Comparison of ENCODE assay signal across 12 cellular contexts in the genomic region with DNA sequence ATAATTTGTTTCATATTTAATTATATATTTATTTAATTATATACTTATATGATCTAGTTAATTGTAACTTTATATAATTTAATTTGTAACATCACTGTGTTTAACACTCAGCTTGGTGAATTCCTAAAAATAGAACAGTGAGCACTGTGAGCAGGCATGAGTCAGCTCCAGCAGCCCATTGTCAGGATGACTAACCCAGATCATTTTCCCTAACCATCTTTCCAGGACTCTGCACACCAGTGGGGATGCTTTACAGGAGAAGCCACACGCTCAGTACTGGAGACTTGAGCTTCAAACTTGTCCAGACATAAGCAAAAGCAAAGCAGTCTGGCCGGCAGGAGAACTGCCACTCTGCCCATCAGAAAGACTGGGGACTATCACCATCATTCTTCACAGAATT.
DNase-seq lines count a peak whose midpoint lies in the region; ATAC-seq, FAIRE-seq and TF ChIP-seq lines count a peak whose summit lies in the region.
"Had no signal": no experiment of that assay in that cellular context is flagged by ENCODE, and none has a peak within 500 bp of the region (broad histone marks: within the 10 kb centered on the region; RNA-seq: fewer than 3 reads in every experiment).

No MANE protein-coding gene starts in this region.

- H4K20me1 ChIP-seq in mammary epithelial cell (ENCODE audit: insufficient read depth, low read length) (no peaks in the 10 kb centered on the region), keratinocyte (ENCODE audit: control insufficient read depth, extremely low read depth, insufficient read depth, low read length) (no peaks in the 10 kb centered on the region), HepG2 (ENCODE audit: insufficient read depth, low read length) (no peaks in the 10 kb centered on the region)

- TF ChIP-seq CTCF in AG04449 (IDR thresholded peaks at IDR 0.05; ENCODE audit: insufficient read depth, low read length, missing control alignments) (no peak), mammary epithelial cell (conservative IDR thresholded peaks at IDR 0.05 in 1 of 2, IDR thresholded peaks at IDR 0.05 in 1 of 2; ENCODE audit: extremely low read depth in 1 of 2, insufficient read depth in 1 of 2, low read depth in 1 of 2, low read length in 2 of 2) (no peak), keratinocyte (optimal IDR thresholded peaks at IDR 0.05 in 1 of 3, IDR thresholded peaks at IDR 0.05 in 1 of 3, conservative IDR thresholded peaks at IDR 0.05 in 1 of 3; ENCODE audit: extremely low read depth in 1 of 3, insufficient read depth in 2 of 3, low read length in 3 of 3) (no peak), HepG2 (CRISPR knock-in tag; IDR thresholded peaks at IDR 0.05) (no peak), thyroid gland (IDR thresholded peaks at IDR 0.05) (no peak)

- POLR2A ChIA-PET in AG04449 (lab: Yijun Ruan, JAX): no interaction called here
- POLR2A ChIA-PET in HepG2 (lab: Yijun Ruan, JAX): no interaction called here

- H3K9ac ChIP-seq in mammary epithelial cell (ENCODE audit: insufficient read depth, low read length) (no peak overlapping the region), keratinocyte (ENCODE audit: control insufficient read depth, extremely low read depth, insufficient read depth, low read length) (no peak overlapping the region), HepG2 (ENCODE audit: insufficient read depth, low read depth, low read length) (no peak overlapping the region)

- dilution Hi-C loops in mammary epithelial cell (cut with HindIII; ENCODE audit: low sequenced_read_pairs): loop anchor here (25.0 kb wide), 1 partner anchor 501 kb away; no protein-coding TSS in a partner anchor
- dilution Hi-C loops in keratinocyte (cut with MboI; ENCODE audit: extremely low pct_ligation_motif_present, low sequenced_read_pairs): no loop called here

- ATAC-seq in HepG2: no peak
- no peak for ATAC-seq in HG03432 (IDR thresholded peaks at IDR 0.05; ENCODE audit: unreplicated experiment)

- H3K27me3 ChIP-seq in mammary epithelial cell (ENCODE audit: insufficient read depth, low read length) (no peaks in the 10 kb centered on the region), keratinocyte (ENCODE audit: control insufficient read depth, extremely low read depth, insufficient read depth, low read length) (no peaks in the 10 kb centered on the region), HepG2 (ENCODE audit: control insufficient read depth in 1 of 2, insufficient read depth in 2 of 2, low read length in 2 of 2) (no peaks in the 10 kb centered on the region), thyroid gland (no peaks in the 10 kb centered on the region)

- H3K4me3 ChIP-seq in AG04449 (ENCODE audit: low read depth, low read length): no peak overlapping the region
- no peak overlapping the region for H3K4me3 ChIP-seq in mammary epithelial cell (replicated peaks in 1 of 3; ENCODE audit: insufficient read depth in 1 of 3, low read depth in 2 of 3, low read length in 3 of 3)
- no peak overlapping the region for H3K4me3 ChIP-seq in keratinocyte (ENCODE audit: control insufficient read depth in 2 of 3, extremely low read depth in 1 of 3, insufficient read depth in 2 of 3, low read depth in 1 of 3, low read length in 3 of 3)
- no peak overlapping the region for H3K4me3 ChIP-seq in HepG2 (replicated peaks in 1 of 3; ENCODE audit: insufficient read depth in 1 of 3, low read depth in 2 of 3, low read length in 3 of 3)
- no peak overlapping the region for H3K4me3 ChIP-seq in thyroid gland (replicated peaks in 1 of 3)

- CTCF ChIA-PET in AG04449 (lab: Yijun Ruan, JAX) (interaction anchor here (0.7 to 1.6 kb wide), 4 partner anchors 9 to 600 kb away, joined by 3 to 10 read pairs (median 3); no protein-coding TSS in a partner anchor), mammary epithelial cell (lab: Charles Lee; ENCODE audit: low non-redundant PET) (no interaction called here), HepG2 (lab: Yijun Ruan, JAX; ENCODE audit: low intra/inter-chr PET ratio, low total read pairs) (no interaction called here)

- H2AFZ ChIP-seq in mammary epithelial cell (ENCODE audit: low read depth, low read length): no peak overlapping the region
- no peak overlapping the region for H2AFZ ChIP-seq in keratinocyte (ENCODE audit: control insufficient read depth, low read length)
- no peak overlapping the region for H2AFZ ChIP-seq in HepG2 (ENCODE audit: low read length)

- TF ChIP-seq EP300 in HepG2 (IDR thresholded peaks at IDR 0.05; ENCODE audit: low read depth in 2 of 2, low read length in 2 of 2): no peak
- TF ChIP-seq EP300 in HepG2 (CRISPR knock-in tag; IDR thresholded peaks at IDR 0.05; ENCODE audit: borderline replicate concordance): no peak

- no peaks in the 10 kb centered on the region for H3K9me1 ChIP-seq in keratinocyte (ENCODE audit: control insufficient read depth, extremely low read depth, insufficient read depth, low read length)

- H3K4me1 ChIP-seq in mammary epithelial cell (ENCODE audit: insufficient read depth, low read length) (peaks cover 14% of the 10 kb centered on the region), keratinocyte (ENCODE audit: control insufficient read depth, extremely low read depth, insufficient read depth, low read length) (peaks cover 7% of the 10 kb centered on the region), HepG2 (ENCODE audit: insufficient read depth, low read length) (no peaks in the 10 kb centered on the region), thyroid gland (no peaks in the 10 kb centered on the region)

- no peaks in the 10 kb centered on the region for H3K9me3 ChIP-seq in mammary epithelial cell (replicated peaks; ENCODE audit: insufficient read depth, low read length)
- no peaks in the 10 kb centered on the region for H3K9me3 ChIP-seq in keratinocyte (ENCODE audit: control insufficient read depth, low read depth, low read length)
- no peaks in the 10 kb centered on the region for H3K9me3 ChIP-seq in HepG2 (ENCODE audit: low read length)
- no peaks in the 10 kb centered on the region for H3K9me3 ChIP-seq in thyroid gland

- FAIRE-seq in keratinocyte (lab: Jason Lieb, UNC): no peak
- FAIRE-seq in HepG2 (lab: Jason Lieb, UNC): no peak
- FAIRE-seq: GM18507 had no signal

- H3K79me2 ChIP-seq in mammary epithelial cell (ENCODE audit: insufficient read depth, low read length): no peaks in the 10 kb centered on the region
- H3K79me2 ChIP-seq in keratinocyte (ENCODE audit: control insufficient read depth, insufficient read depth, low read length): no peaks in the 10 kb centered on the region
- H3K79me2 ChIP-seq in HepG2 (ENCODE audit: insufficient read depth, low read length): no peaks in the 10 kb centered on the region

- DNase-seq in AG04449 (ENCODE audit: low read depth, low spot score) (peak; percentile 65), HS-5 (ENCODE audit: low read depth) (peak; percentile 71), mammary epithelial cell (peak; percentile 71), keratinocyte (ENCODE audit: low read depth, low spot score) (peak; percentile 7), HUDEP-2 (lab: John Stamatoyannopoulos, UW; ENCODE audit: unreplicated experiment in 76 of 76) (no peak), HepG2 (ENCODE audit: low spot score) (no peak), thyroid gland (no peak)
- DNase-seq: activated CD4-positive, alpha-beta T cell treated with anti-CD3 and anti-CD28 coated beads for 1 hour; CD4-positive, alpha-beta T cell; NCI-H146 had no signal

- TF ChIP-seq POLR2A in HepG2 (IDR thresholded peaks at IDR 0.05; ENCODE audit: insufficient read depth in 1 of 2, low read depth in 2 of 2, low read length in 2 of 2) (no peak), thyroid gland (IDR thresholded peaks at IDR 0.05) (no peak)

- intact Hi-C loops in mammary epithelial cell (cut with micrococcal nuclease) (loop anchor here (2.0 to 5.0 kb wide), 2 partner anchors 336 to 409 kb away; no protein-coding TSS in a partner anchor), HepG2 (cut with micrococcal nuclease; ENCODE audit: unreplicated experiment) (no loop called here), thyroid gland (cut with DNase I) (no loop called here)

- H3K36me3 ChIP-seq in mammary epithelial cell (ENCODE audit: insufficient read depth, low read length) (no peaks in the 10 kb centered on the region), keratinocyte (ENCODE audit: control insufficient read depth in 2 of 2, extremely low read depth in 1 of 2, insufficient read depth in 2 of 2, low read length in 2 of 2) (no peaks in the 10 kb centered on the region), HepG2 (replicated peaks in 1 of 2; ENCODE audit: control insufficient read depth in 1 of 2, insufficient read depth in 2 of 2, low read length in 2 of 2) (no peaks in the 10 kb centered on the region), thyroid gland (no peaks in the 10 kb centered on the region)

- 25% methylated on average over 2 of the region's 2 CpGs for WGBS in mammary epithelial cell (ENCODE audit: low coverage, missing lambda C conversion rate)
- 0% methylated on average over 2 of the region's 2 CpGs for WGBS in HepG2 (ENCODE audit: low lambda C conversion rate)
- 76 to 81% methylated on average over 2 of the region's 2 CpGs for WGBS in thyroid gland, 2 donors

- H3K27ac ChIP-seq in mammary epithelial cell (ENCODE audit: insufficient read depth, low read depth, low read length) (no peak overlapping the region), keratinocyte (ENCODE audit: control insufficient read depth, insufficient read depth, low read length) (no peak overlapping the region), HepG2 (ENCODE audit: extremely low read length, insufficient read depth, low read length) (no peak overlapping the region), thyroid gland (no peak overlapping the region)

- in situ Hi-C loops in mammary epithelial cell (cut with MboI; ENCODE audit: low sequenced_read_pairs in 2 of 2): loop anchor here (25.0 kb wide), 3 partner anchors 401 to 701 kb away; partner anchors contain the start of gene SPOCK1 (in 1 of the 2)
- in situ Hi-C loops in HepG2 (cut with HindIII; ENCODE audit: extremely low pct_ligation_motif_present, low pct_unique_long_range_greater_than_20kb): no loop called here

- no peak for TF ChIP-seq RAD21 in HepG2 (CRISPR knock-in tag; IDR thresholded peaks at IDR 0.05)

- BruUV-seq in mammary epithelial cell (replicated peaks; lab: Mats Ljungman, UMichigan): no TSS peak
- no TSS peak for BruUV-seq in HepG2 (replicated peaks; lab: Mats Ljungman, UMichigan)

- H3K4me2 ChIP-seq in mammary epithelial cell (ENCODE audit: insufficient read depth, low read depth, low read length): no peak overlapping the region
- H3K4me2 ChIP-seq in keratinocyte (ENCODE audit: control insufficient read depth, extremely low read depth, insufficient read depth, low read depth, low read length): no peak overlapping the region
- no peak overlapping the region for H3K4me2 ChIP-seq in HepG2 (ENCODE audit: low read depth, low read length)

TF ChIP-seq in HepG2, 621 proteins besides CTCF, POLR2A, EP300 and RAD21 (continues in another document):
- no peak for TF ChIP-seq MAFG (CRISPR knock-in tag; IDR thresholded peaks at IDR 0.05)
- TF ChIP-seq ARHGAP35 (CRISPR knock-in tag; IDR thresholded peaks at IDR 0.05; ENCODE audit: borderline replicate concordance): no peak

Comparison
In these comparisons a context has a peak if more than half of its experiments do, and no peak if none do; other contexts are left out.
1. DNase-seq: peak in AG04449 (single experiment), HS-5 (single experiment), mammary epithelial cell (single experiment) and keratinocyte (single experiment); none in HUDEP-2 (0 of 76), HepG2 (single experiment) and thyroid gland (0 of 2).